ENCODE assay signal across 29 cellular contexts in the genomic region with DNA sequence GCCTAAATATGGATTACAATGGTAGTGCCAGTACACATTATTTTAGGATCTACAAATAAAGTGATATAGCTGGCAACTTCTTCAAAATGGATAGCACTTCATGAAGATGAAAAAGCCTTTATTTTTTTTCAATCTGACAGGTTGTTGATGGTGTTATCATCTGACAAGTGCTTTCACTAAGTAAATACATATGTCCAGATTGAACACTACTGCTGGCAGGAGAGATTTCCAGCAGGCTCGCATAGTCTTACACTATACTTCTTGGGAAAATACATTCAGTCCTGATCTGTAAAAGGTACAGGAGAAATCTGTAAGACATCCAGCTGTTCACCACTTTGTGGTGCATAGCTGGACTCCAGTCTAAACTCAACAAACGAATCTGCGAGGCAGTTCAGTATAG.
"Had no signal": no experiment of that assay in that cellular context is flagged by ENCODE, and none has a peak within 500 bp of the region (broad histone marks: within the 10 kb centered on the region; RNA-seq: fewer than 3 reads in every experiment).

No MANE protein-coding gene starts in this region.

- ATAC-seq: activated CD8-positive, alpha-beta T cell treated with anti-CD3 and anti-CD28 coated beads for 36 hours; activated T-cell treated with anti-CD3 and anti-CD28 coated beads, Interleukin-2, amount 50 U/mL, for 72 hours; activated T-helper 17 cell treated with anti-CD3 and anti-CD28 coated beads, Interleukin-2, amount 50 U/mL, for 72 hours; Panc1 had no signal

- H3K36me3 ChIP-seq: ascending aorta, cardiac muscle cell, MG63, SJCRH30, WERI-Rb-1 had no signal

- H3K27ac ChIP-seq: ascending aorta, cardiac muscle cell, SJCRH30, SK-N-MC, WERI-Rb-1 had no signal

- DNase-seq: activated CD4-positive, alpha-beta T cell treated with anti-CD3 and anti-CD28 coated beads for 1 hour; activated CD4-positive, alpha-beta T cell treated with anti-CD3 and anti-CD28 coated beads for 48 hours; activated CD4-positive, CD25-positive, alpha-beta regulatory T cell; activated CD8-positive, alpha-beta T cell treated with anti-CD3 and anti-CD28 coated beads for 36 hours; activated effector memory CD4-positive, alpha-beta T cell treated with anti-CD3 and anti-CD28 coated beads, Interleukin-2, amount 50 U/mL, for 16 hours; activated naive CD4-positive, alpha-beta T cell; activated naive CD8-positive, alpha-beta T cell treated with anti-CD3 and anti-CD28 coated beads, Interleukin-2, amount 10 ng/mL, durations not matched to agents 7 days and 5 days; activated T-cell treated with anti-CD3 and anti-CD28 coated beads, Interleukin-2, amount 50 U/mL, for 1 hour; activated T-cell treated with anti-CD3 and anti-CD28 coated beads, Interleukin-2, amount 50 U/mL, for 72 hours; amygdala; Kasumi-1; MG63; NCI-H1048; NCI-H1105 treated with DMSO at 0.1 percent for 48 hours; NCI-H1436; NCI-H1694; NCI-H1930; NCI-H2081 treated with DMSO at 0.1 percent for 48 hours; NCI-H226; NCI-H446 treated with DMSO at 0.1 percent for 48 hours; SHP77; SJCRH30; T1000; WERI-Rb-1 had no signal

- H3K27me3 ChIP-seq: ascending aorta, cardiac muscle cell, MG63, SJCRH30 had no signal

- H3K9me3 ChIP-seq: MG63, SJCRH30 had no signal

- H3K4me3 ChIP-seq: ascending aorta, cardiac muscle cell, MG63, SJCRH30, SK-N-MC had no signal
